In the genomic region with DNA sequence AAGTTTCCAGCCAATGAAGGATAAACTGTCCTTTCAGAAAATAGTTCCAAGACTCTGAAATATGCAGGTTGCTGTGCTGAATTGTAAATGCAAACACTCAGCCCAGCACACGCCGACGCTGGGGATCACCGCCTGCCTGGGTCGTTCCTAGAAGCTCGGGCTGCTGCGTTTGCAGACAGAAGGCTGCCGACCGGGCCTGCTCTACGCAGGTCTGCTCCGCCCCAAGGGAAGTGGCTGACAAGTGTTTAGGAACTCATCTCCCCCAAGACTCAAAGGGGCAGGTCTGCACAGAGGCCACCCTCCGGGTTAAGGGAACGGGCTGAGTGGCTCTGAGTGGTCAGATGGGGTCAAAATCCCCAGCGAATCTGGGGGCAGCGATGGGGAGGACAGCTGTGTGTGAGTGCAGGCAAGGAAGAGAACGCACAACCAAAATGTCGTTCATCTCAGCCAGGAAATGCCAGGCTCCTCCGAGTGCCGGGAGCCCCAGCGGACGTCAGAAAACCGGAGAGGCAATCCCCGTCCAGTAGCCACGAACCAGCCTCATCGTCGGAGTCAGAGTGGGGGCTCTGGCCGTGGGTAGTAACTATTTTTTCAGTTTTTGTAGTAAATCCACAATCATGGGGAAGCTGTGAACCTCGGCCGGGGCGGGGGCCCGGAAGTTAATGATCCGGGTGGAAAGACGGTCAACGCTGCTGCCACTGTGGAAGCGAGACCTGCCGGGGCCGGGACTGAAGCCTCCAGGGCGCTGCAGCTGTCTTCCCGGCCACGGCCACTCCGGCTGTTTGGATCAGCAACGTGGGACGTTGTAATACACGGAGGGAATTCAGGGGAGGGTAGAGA, we compare ENCODE assay signal across 15 cellular contexts.
DNase-seq lines count a peak whose midpoint lies in the region; ATAC-seq lines count a peak whose summit lies in the region.
"Had no signal": no experiment of that assay in that cellular context is flagged by ENCODE, and none has a peak within 500 bp of the region (broad histone marks: within the 10 kb centered on the region; RNA-seq: fewer than 3 reads in every experiment).

No MANE protein-coding gene starts in this region.

- peaks cover 2% of the 10 kb centered on the region for H3K4me1 Mint-ChIP-seq in T-helper 1 cell treated with Interleukin-12 subunit alpha and Interleukin-12 subunit beta and Interleukin-4 antibody, amounts not matched to agents 30 μg/mL and 1 μg/mL, for 36 hours (ENCODE audit: low read depth)

- H3K36me3 Mint-ChIP-seq in T-helper 1 cell treated with Interleukin-12 subunit alpha and Interleukin-12 subunit beta and Interleukin-4 antibody, amounts not matched to agents 30 μg/mL and 1 μg/mL, for 36 hours (ENCODE audit: low read depth) = no peaks in the 10 kb centered on the region

- peaks cover 19% of the 10 kb centered on the region for H3K27me3 Mint-ChIP-seq in T-helper 1 cell treated with Interleukin-12 subunit alpha and Interleukin-12 subunit beta and Interleukin-4 antibody, amounts not matched to agents 30 μg/mL and 1 μg/mL, for 36 hours (ENCODE audit: low read depth)

- peak overlapping the region; percentile 29 for H3K27ac ChIP-seq in cingulate gyrus (ENCODE audit: low read depth, low read length)
- H3K27ac ChIP-seq: 22Rv1, epithelial cell of prostate, HL-60, upper lobe of right lung had no signal

- H3K4me3 Mint-ChIP-seq in T-helper 1 cell treated with Interleukin-12 subunit alpha and Interleukin-12 subunit beta and Interleukin-4 antibody, amounts not matched to agents 30 μg/mL and 1 μg/mL, for 36 hours = peak overlapping the region; percentile 50

- H3K27ac Mint-ChIP-seq in T-helper 1 cell treated with Interleukin-12 subunit alpha and Interleukin-12 subunit beta and Interleukin-4 antibody, amounts not matched to agents 30 μg/mL and 1 μg/mL, for 36 hours = peak overlapping the region; percentile 70

- no peak for ATAC-seq in HG03378 (IDR thresholded peaks at IDR 0.05; ENCODE audit: unreplicated experiment)
- ATAC-seq: mucosa of descending colon, upper lobe of right lung had no signal

- DNase-seq in DMS153 (lab: John Stamatoyannopoulos, UW) = peak; percentile 40
- DNase-seq in DMS153 treated with DMSO at 0.1 percent for 48 hours (lab: John Stamatoyannopoulos, UW; ENCODE audit: unreplicated experiment) = no peak
- peak; percentile 43 for DNase-seq in retina
- DNase-seq in NCI-H446 treated with DMSO at 0.1 percent for 48 hours (lab: John Stamatoyannopoulos, UW) = no peak
- no peak for DNase-seq in AML-193 (lab: John Stamatoyannopoulos, UW)
- DNase-seq: DMS 273 treated with DMSO at 0.1 percent for 48 hours, NCI-H2107, upper lobe of right lung had no signal

- no peaks in the 10 kb centered on the region for H3K9me3 Mint-ChIP-seq in T-helper 1 cell treated with Interleukin-12 subunit alpha and Interleukin-12 subunit beta and Interleukin-4 antibody, amounts not matched to agents 30 μg/mL and 1 μg/mL, for 36 hours

Comparison
In these comparisons a context has a peak if more than half of its experiments do, and no peak if none do; other contexts are left out.
1. DNase-seq: peak in DMS153 (single experiment) and retina (single experiment); none in DMS153 treated with DMSO at 0.1 percent for 48 hours (single experiment), NCI-H446 treated with DMSO at 0.1 percent for 48 hours (single experiment) and AML-193 (0 of 2).